ENCODE assay signal across 12 cellular contexts in genomic region chr7:92614586-92615237, GRCh38.
DNase-seq lines count a peak whose midpoint lies in the region; ATAC-seq and TF ChIP-seq lines count a peak whose summit lies in the region.
"Had no signal": no experiment of that assay in that cellular context is flagged by ENCODE, and none has a peak within 500 bp of the region (broad histone marks: within the 10 kb centered on the region; RNA-seq: fewer than 3 reads in every experiment).

No MANE protein-coding gene starts in this region.

- H3K4me3 Mint-ChIP-seq in T-helper 1 cell treated with Interleukin-12 subunit alpha and Interleukin-12 subunit beta and Interleukin-4 antibody, amounts not matched to agents 30 μg/mL and 1 μg/mL, for 36 hours: no peak overlapping the region
- H3K4me3 Mint-ChIP-seq: B cell; central memory CD8-positive, alpha-beta T cell had no signal

- peak overlapping the region; percentile 23 for H3K27ac Mint-ChIP-seq in T-helper 1 cell treated with Interleukin-12 subunit alpha and Interleukin-12 subunit beta and Interleukin-4 antibody, amounts not matched to agents 30 μg/mL and 1 μg/mL, for 36 hours
- H3K27ac Mint-ChIP-seq: B cell had no signal

- no peak for TF ChIP-seq CTCF in foreskin fibroblast (IDR thresholded peaks at IDR 0.05; ENCODE audit: low read depth, low read length)

- intact Hi-C loops in posterior cingulate gyrus (cut with DNase I): no loop called here

- H3K27me3 Mint-ChIP-seq in T-helper 1 cell treated with Interleukin-12 subunit alpha and Interleukin-12 subunit beta and Interleukin-4 antibody, amounts not matched to agents 30 μg/mL and 1 μg/mL, for 36 hours (ENCODE audit: low read depth): no peaks in the 10 kb centered on the region
- H3K27me3 Mint-ChIP-seq: B cell; central memory CD8-positive, alpha-beta T cell had no signal

- peaks cover 48% of the 10 kb centered on the region for H3K36me3 Mint-ChIP-seq in T-helper 1 cell treated with Interleukin-12 subunit alpha and Interleukin-12 subunit beta and Interleukin-4 antibody, amounts not matched to agents 30 μg/mL and 1 μg/mL, for 36 hours (ENCODE audit: low read depth)

- H3K9me3 Mint-ChIP-seq in T-helper 1 cell treated with Interleukin-12 subunit alpha and Interleukin-12 subunit beta and Interleukin-4 antibody, amounts not matched to agents 30 μg/mL and 1 μg/mL, for 36 hours: no peaks in the 10 kb centered on the region
- H3K9me3 Mint-ChIP-seq: central memory CD8-positive, alpha-beta T cell had no signal

- DNase-seq in T-helper 1 cell (no peak), foreskin fibroblast (peak; percentile 41 to 66), posterior cingulate gyrus (peak in 9 of 10 donors; percentile 20 to 94 (median 62)), NCI-H1694 treated with DMSO at 0.1 percent for 48 hours (lab: John Stamatoyannopoulos, UW) (no peak)
- DNase-seq: NCI-H510A; stimulated activated naive CD4-positive, alpha-beta T cell had no signal

- H3K4me3 ChIP-seq in foreskin fibroblast (ENCODE audit: low read depth in 1 of 2, low read length in 2 of 2): no peak overlapping the region

- ATAC-seq in SK-N-SH treated with all-trans-retinoic acid at 6 μM for 48 hours (peak; percentile 20; the same call in 2 of the 3 replicates), HG03139 (IDR thresholded peaks at IDR 0.05; ENCODE audit: unreplicated experiment) (no peak), GM18517 (IDR thresholded peaks at IDR 0.05; ENCODE audit: unreplicated experiment) (no peak)

- H3K4me1 Mint-ChIP-seq in T-helper 1 cell treated with Interleukin-12 subunit alpha and Interleukin-12 subunit beta and Interleukin-4 antibody, amounts not matched to agents 30 μg/mL and 1 μg/mL, for 36 hours (ENCODE audit: low read depth): peaks cover 28% of the 10 kb centered on the region
- H3K4me1 Mint-ChIP-seq: B cell; central memory CD8-positive, alpha-beta T cell had no signal

TF ChIP-seq in SK-N-SH treated with all-trans-retinoic acid at 6 μM for 48 hours, 23 proteins besides CTCF, POLR2A, EP300 and RAD21:
- TF ChIP-seq SNAI2 (CRISPR knock-in tag; IDR thresholded peaks at IDR 0.05): no peak
- TF ChIP-seq, protein P1, sequence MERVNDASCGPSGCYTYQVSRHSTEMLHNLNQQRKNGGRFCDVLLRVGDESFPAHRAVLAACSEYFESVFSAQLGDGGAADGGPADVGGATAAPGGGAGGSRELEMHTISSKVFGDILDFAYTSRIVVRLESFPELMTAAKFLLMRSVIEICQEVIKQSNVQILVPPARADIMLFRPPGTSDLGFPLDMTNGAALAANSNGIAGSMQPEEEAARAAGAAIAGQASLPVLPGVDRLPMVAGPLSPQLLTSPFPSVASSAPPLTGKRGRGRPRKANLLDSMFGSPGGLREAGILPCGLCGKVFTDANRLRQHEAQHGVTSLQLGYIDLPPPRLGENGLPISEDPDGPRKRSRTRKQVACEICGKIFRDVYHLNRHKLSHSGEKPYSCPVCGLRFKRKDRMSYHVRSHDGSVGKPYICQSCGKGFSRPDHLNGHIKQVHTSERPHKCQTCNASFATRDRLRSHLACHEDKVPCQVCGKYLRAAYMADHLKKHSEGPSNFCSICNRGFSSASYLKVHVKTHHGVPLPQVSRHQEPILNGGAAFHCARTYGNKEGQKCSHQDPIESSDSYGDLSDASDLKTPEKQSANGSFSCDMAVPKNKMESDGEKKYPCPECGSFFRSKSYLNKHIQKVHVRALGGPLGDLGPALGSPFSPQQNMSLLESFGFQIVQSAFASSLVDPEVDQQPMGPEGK (CRISPR knock-in tag; IDR thresholded peaks at IDR 0.05; ENCODE audit: borderline replicate concordance): no peak
- no peak for TF ChIP-seq CSDC2 (CRISPR knock-in tag; IDR thresholded peaks at IDR 0.05)
- no peak for TF ChIP-seq ARNTL (CRISPR knock-in tag; IDR thresholded peaks at IDR 0.05; ENCODE audit: borderline replicate concordance, low read depth)
- no peak for TF ChIP-seq TOX (CRISPR knock-in tag; IDR thresholded peaks at IDR 0.05; ENCODE audit: borderline replicate concordance)
- TF ChIP-seq, protein P2, sequence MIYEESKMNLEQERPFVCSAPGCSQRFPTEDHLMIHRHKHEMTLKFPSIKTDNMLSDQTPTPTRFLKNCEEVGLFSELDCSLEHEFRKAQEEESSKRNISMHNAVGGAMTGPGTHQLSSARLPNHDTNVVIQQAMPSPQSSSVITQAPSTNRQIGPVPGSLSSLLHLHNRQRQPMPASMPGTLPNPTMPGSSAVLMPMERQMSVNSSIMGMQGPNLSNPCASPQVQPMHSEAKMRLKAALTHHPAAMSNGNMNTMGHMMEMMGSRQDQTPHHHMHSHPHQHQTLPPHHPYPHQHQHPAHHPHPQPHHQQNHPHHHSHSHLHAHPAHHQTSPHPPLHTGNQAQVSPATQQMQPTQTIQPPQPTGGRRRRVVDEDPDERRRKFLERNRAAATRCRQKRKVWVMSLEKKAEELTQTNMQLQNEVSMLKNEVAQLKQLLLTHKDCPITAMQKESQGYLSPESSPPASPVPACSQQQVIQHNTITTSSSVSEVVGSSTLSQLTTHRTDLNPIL (CRISPR knock-in tag; IDR thresholded peaks at IDR 0.05; ENCODE audit: low read depth): 0 out of 2 replicates have a peak, but pooled peaks have one; percentile 47
- TF ChIP-seq RARB (CRISPR knock-in tag; IDR thresholded peaks at IDR 0.05): no peak
- no peak for TF ChIP-seq CSRNP3 (CRISPR knock-in tag; IDR thresholded peaks at IDR 0.05)
TF ChIP-seq in SK-N-SH treated with all-trans-retinoic acid at 6 μM for 48 hours: peak in this region for 1.

Comparison
In these comparisons a context has a peak if more than half of its experiments do, and no peak if none do; other contexts are left out.
1. DNase-seq: peak in foreskin fibroblast (2 of 2) and posterior cingulate gyrus (9 of 10); none in T-helper 1 cell (0 of 5) and NCI-H1694 treated with DMSO at 0.1 percent for 48 hours (single experiment).